In genomic region chr6:29483186-29483585, GRCh38 we compare ENCODE assay signal across 22 cellular contexts. TPM values are rescaled to one million over a fixed set of nuclear protein-coding genes. Genes with fewer than 3 reads are reported as not detected.
DNase-seq lines count a peak whose midpoint lies in the region; ATAC-seq and TF ChIP-seq lines count a peak whose summit lies in the region.
"Had no signal": no experiment of that assay in that cellular context is flagged by ENCODE, and none has a peak within 500 bp of the region (broad histone marks: within the 10 kb centered on the region; RNA-seq: fewer than 3 reads in every experiment).

No MANE protein-coding gene starts in this region.

- H3K9ac ChIP-seq in adipocyte (ENCODE audit: low read length), result no peak overlapping the region

- no peaks in the 10 kb centered on the region for H3K4me1 ChIP-seq in adipocyte (ENCODE audit: control insufficient read depth, insufficient read depth, low read length)

- no peaks in the 10 kb centered on the region for H3K27me3 Mint-ChIP-seq in chondrocyte (ENCODE audit: low read depth)

- ATAC-seq in sciatic nerve (no peak), GM18505 (IDR thresholded peaks at IDR 0.05; ENCODE audit: unreplicated experiment) (no peak)
- ATAC-seq: GM12878, GM23338, HCT116 had no signal

- TF ChIP-seq CTCF in chondrocyte (IDR thresholded peaks at IDR 0.05), result no peak

- peaks cover 15% of the 10 kb centered on the region for H3K4me1 Mint-ChIP-seq in chondrocyte (ENCODE audit: low read depth)
- H3K4me1 Mint-ChIP-seq: CD4-positive, alpha-beta memory T cell; GM23338; H9 had no signal

- H3K27me3 ChIP-seq in adipocyte (replicated peaks; ENCODE audit: control insufficient read depth, insufficient read depth, low read length), result no peaks in the 10 kb centered on the region

- no peak for TF ChIP-seq POLR2A in GM18505 (IDR thresholded peaks at IDR 0.05; ENCODE audit: borderline replicate concordance, extremely low read depth, insufficient read depth, insufficient read length)

- intact Hi-C loops in sciatic nerve (cut with DNase I), result no loop called here

- peak overlapping the region; percentile 69 for H3K27ac Mint-ChIP-seq in chondrocyte (ENCODE audit: unreplicated experiment)
- H3K27ac Mint-ChIP-seq: CD4-positive, alpha-beta memory T cell; GM23338; H9 had no signal

- H3K4me3 Mint-ChIP-seq in chondrocyte (ENCODE audit: unreplicated experiment), result no peak overlapping the region
- H3K4me3 Mint-ChIP-seq: CD4-positive, alpha-beta memory T cell; GM23338; H9 had no signal

- no peaks in the 10 kb centered on the region for H3K9me3 ChIP-seq in adipocyte (ENCODE audit: control insufficient read depth, low read length)

- H3K36me3 ChIP-seq in adipocyte (ENCODE audit: control insufficient read depth, insufficient read depth, low read length, severe bottlenecking), result no peaks in the 10 kb centered on the region

- DNase-seq in HS-27A (ENCODE audit: low read depth), result peak; percentile 17
- DNase-seq in adipocyte (ENCODE audit: low read depth), result peak; percentile 39
- no peak for DNase-seq in chondrocyte (ENCODE audit: low spot score)
- no peak for DNase-seq in sciatic nerve (ENCODE audit: low spot score)
- no peak for DNase-seq in HUDEP-2 (lab: John Stamatoyannopoulos, UW; ENCODE audit: unreplicated experiment in 76 of 76)
- no peak for DNase-seq in NCI-H2171 treated with DMSO at 0.1 percent for 48 hours (lab: John Stamatoyannopoulos, UW)
- DNase-seq: C1 segment of cervical spinal cord; Calu3; CD4-positive, alpha-beta memory T cell; COR-L47; DMS53; DMS79 treated with DMSO at 0.1 percent for 48 hours; GDM1; H9 had no signal

- no peaks in the 10 kb centered on the region for H3K36me3 Mint-ChIP-seq in chondrocyte (ENCODE audit: low read depth)
- H3K36me3 Mint-ChIP-seq: CD4-positive, alpha-beta memory T cell had no signal

- H3K4me3 ChIP-seq in adipocyte (ENCODE audit: low read length), result no peak overlapping the region
- H3K4me3 ChIP-seq: GM12878, GM23338 had no signal

- H3K9me3 Mint-ChIP-seq in chondrocyte (ENCODE audit: low read depth), result peaks cover 10% of the 10 kb centered on the region
- H3K9me3 Mint-ChIP-seq: GM23338 had no signal

RNA-seq across cellular contexts. Expression of gene MAS1L, which starts 4.6 kb away (rescaled TPM):
- not detected in 3 replicates for total RNA-seq in chondrocyte
- total RNA-seq in sciatic nerve, result 0.36 TPM
- total RNA-seq: A172; A673; Calu3; CD4-positive, alpha-beta memory T cell; Daoy; GM12878; GM23338; H4; H9 had no signal

RNA-seq across cellular contexts. Expression of gene OR2H1, which starts 26.2 kb away (rescaled TPM):
- total RNA-seq in chondrocyte, result not detected in 3 replicates
- not detected for total RNA-seq in sciatic nerve
- total RNA-seq: A172; A673; Calu3; CD4-positive, alpha-beta memory T cell; Daoy; GM12878; GM23338; H4; H9 had no signal

RNA-seq across cellular contexts. Expression of gene OR11A1, which starts 26.3 kb away (rescaled TPM):
- total RNA-seq in chondrocyte, result not detected in 3 replicates
- total RNA-seq in sciatic nerve, result not detected
- total RNA-seq: A172; A673; Calu3; CD4-positive, alpha-beta memory T cell; Daoy; GM12878; GM23338; H4; H9 had no signal

RNA-seq across cellular contexts. Expression of gene OR10C1, which starts 44.1 kb away (rescaled TPM):
- not detected in 3 replicates for total RNA-seq in chondrocyte
- not detected for total RNA-seq in sciatic nerve
- total RNA-seq: A172; A673; Calu3; CD4-positive, alpha-beta memory T cell; Daoy; GM12878; GM23338; H4; H9 had no signal

Comparison
In these comparisons a context has a peak if more than half of its experiments do, and no peak if none do; other contexts are left out.
1. DNase-seq: peak in HS-27A (single experiment) and adipocyte (single experiment); none in chondrocyte (single experiment), sciatic nerve (single experiment), HUDEP-2 (0 of 76) and NCI-H2171 treated with DMSO at 0.1 percent for 48 hours (single experiment).